ENCODE assay signal across 8 cellular contexts in genomic region chr14:67533754-67534085, GRCh38. TPM values are rescaled to one million over a fixed set of nuclear protein-coding genes. Genes with fewer than 3 reads are reported as not detected.
DNase-seq lines count a peak whose midpoint lies in the region; ATAC-seq lines count a peak whose summit lies in the region.

No MANE protein-coding gene starts in this region.

- no peak for DNase-seq in activated naive CD4-positive, alpha-beta T cell treated with anti-CD3 and anti-CD28 coated beads, Interleukin-2, amount 10 ng/mL, durations not matched to agents 7 days and 5 days
- DNase-seq in activated naive CD4-positive, alpha-beta T cell treated with Interleukin-2 at 50 U/mL for 16 hours: no peak
- peak; percentile 62 to 71 for DNase-seq in T47D (ENCODE audit: low read depth in 1 of 2, low spot score in 1 of 2)
- DNase-seq in memory B cell (ENCODE audit: low spot score in 2 of 2): no peak
- no peak for DNase-seq in activated gamma-delta T cell treated with Interleukin-2 at 50 U/mL for 16 hours

- H3K4me3 Mint-ChIP-seq in activated naive CD4-positive, alpha-beta T cell treated with anti-CD3 and anti-CD28 coated beads, Interleukin-2, amount 10 ng/mL, durations not matched to agents 7 days and 5 days: peak overlapping the region; percentile 66
- H3K4me3 Mint-ChIP-seq in memory B cell: peak overlapping the region; percentile 71

- H3K4me3 ChIP-seq in urinary bladder (ENCODE audit: low read depth, low read length): peak overlapping the region; percentile 79

- H3K9me3 Mint-ChIP-seq in activated naive CD4-positive, alpha-beta T cell treated with anti-CD3 and anti-CD28 coated beads, Interleukin-2, amount 10 ng/mL, durations not matched to agents 7 days and 5 days: no peaks in the 10 kb centered on the region
- H3K9me3 Mint-ChIP-seq in memory B cell: no peaks in the 10 kb centered on the region

- ATAC-seq in memory B cell (ENCODE audit: low read depth) (no peak), GM19035 (IDR thresholded peaks at IDR 0.05; ENCODE audit: unreplicated experiment) (no peak), HG03460 (IDR thresholded peaks at IDR 0.05; ENCODE audit: unreplicated experiment) (no peak)

- no peak overlapping the region for H3K27ac Mint-ChIP-seq in activated naive CD4-positive, alpha-beta T cell treated with anti-CD3 and anti-CD28 coated beads, Interleukin-2, amount 10 ng/mL, durations not matched to agents 7 days and 5 days
- no peak overlapping the region for H3K27ac Mint-ChIP-seq in memory B cell

- peak overlapping the region; percentile 45 for H3K27ac ChIP-seq in urinary bladder (ENCODE audit: low read depth)

- peaks cover 70% of the 10 kb centered on the region for H3K27me3 Mint-ChIP-seq in activated naive CD4-positive, alpha-beta T cell treated with anti-CD3 and anti-CD28 coated beads, Interleukin-2, amount 10 ng/mL, durations not matched to agents 7 days and 5 days
- peaks cover 11% of the 10 kb centered on the region for H3K27me3 Mint-ChIP-seq in memory B cell

- H3K36me3 Mint-ChIP-seq in activated naive CD4-positive, alpha-beta T cell treated with anti-CD3 and anti-CD28 coated beads, Interleukin-2, amount 10 ng/mL, durations not matched to agents 7 days and 5 days: no peaks in the 10 kb centered on the region
- H3K36me3 Mint-ChIP-seq in memory B cell: no peaks in the 10 kb centered on the region

- CTCF ChIA-PET in activated naive CD4-positive, alpha-beta T cell treated with anti-CD3 and anti-CD28 coated beads, Interleukin-2, amount 10 ng/mL, durations not matched to agents 7 days and 5 days (lab: Charles Lee): interaction anchor here (1.0 to 2.3 kb wide), 4 partner anchors 9 to 106 kb away, joined by 3 to 12 read pairs (median 10); no protein-coding TSS in a partner anchor

- in situ Hi-C loops in T47D (cut with HindIII; ENCODE audit: low pct_unique_long_range_greater_than_20kb, low sequenced_read_pairs): no loop called here

- WGBS in urinary bladder: 32% methylated on average over 6 of the region's 6 CpGs

- no peaks in the 10 kb centered on the region for H3K36me3 ChIP-seq in urinary bladder (ENCODE audit: insufficient read depth)

- no peaks in the 10 kb centered on the region for H3K4me1 Mint-ChIP-seq in activated naive CD4-positive, alpha-beta T cell treated with anti-CD3 and anti-CD28 coated beads, Interleukin-2, amount 10 ng/mL, durations not matched to agents 7 days and 5 days
- peaks cover 2% of the 10 kb centered on the region for H3K4me1 Mint-ChIP-seq in memory B cell

- no peaks in the 10 kb centered on the region for H3K4me1 ChIP-seq in urinary bladder (ENCODE audit: insufficient read depth)

RNA-seq across cellular contexts. Expression of gene PLEKHH1, which starts 0.6 kb away (rescaled TPM):
- 5.1 TPM for total RNA-seq in urinary bladder
- 3.9 TPM for polyA plus RNA-seq in urinary bladder

RNA-seq across cellular contexts. Expression of gene TMEM229B, which starts 45.2 kb away (rescaled TPM):
- total RNA-seq in urinary bladder: 3.0 TPM
- polyA plus RNA-seq in urinary bladder: 4.4 TPM

Comparison
In these comparisons a context has a peak if more than half of its experiments do, and no peak if none do; other contexts are left out.
1. DNase-seq: peak in T47D (2 of 2); none in activated naive CD4-positive, alpha-beta T cell treated with anti-CD3 and anti-CD28 coated beads, Interleukin-2, amount 10 ng/mL, durations not matched to agents 7 days and 5 days (single experiment), activated naive CD4-positive, alpha-beta T cell treated with Interleukin-2 at 50 U/mL for 16 hours (single experiment), memory B cell (0 of 2) and activated gamma-delta T cell treated with Interleukin-2 at 50 U/mL for 16 hours (single experiment).